In the genomic region with DNA sequence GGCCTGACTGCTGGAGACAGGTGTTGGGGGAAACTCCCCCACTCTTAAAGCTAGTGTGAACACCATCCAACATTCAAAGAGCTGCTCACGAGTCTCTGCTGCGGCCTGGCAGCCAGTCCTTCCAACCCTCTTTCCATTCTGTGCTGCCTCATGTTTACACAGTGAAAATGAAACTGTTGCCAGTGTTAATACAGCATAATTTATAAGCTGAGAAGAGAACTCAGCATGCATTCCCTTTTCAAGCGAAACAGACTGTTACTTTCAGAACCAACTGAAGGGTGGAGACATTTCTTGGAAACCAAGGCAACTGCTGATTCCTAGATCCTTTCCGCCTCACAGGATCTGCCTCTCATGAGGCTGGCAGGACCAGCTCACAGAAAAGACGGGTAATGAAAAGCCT, we compare ENCODE assay signal across 15 cellular contexts.
A peak's percentile ranks its signal among the peaks of the same experiment; 100 is the strongest.
DNase-seq lines count a peak whose midpoint lies in the region; ATAC-seq and TF ChIP-seq lines count a peak whose summit lies in the region.
"Had no signal": no experiment of that assay in that cellular context is flagged by ENCODE, and none has a peak within 500 bp of the region (broad histone marks: within the 10 kb centered on the region; RNA-seq: fewer than 3 reads in every experiment).

No MANE protein-coding gene starts in this region.

- H3K27ac ChIP-seq in esophagus (ENCODE audit: low read depth in 2 of 2, low read length in 1 of 2) (peak overlapping the region; percentile 26 to 52), prostate gland (peak overlapping the region; percentile 32 to 45), Karpas-422 (ENCODE audit: low read length) (no peak overlapping the region)
- H3K27ac ChIP-seq: BLaER1 had no signal

- H3K79me2 ChIP-seq in Karpas-422 (ENCODE audit: low read length), result no peaks in the 10 kb centered on the region

- no peak for ATAC-seq in GM18511 (IDR thresholded peaks at IDR 0.05; ENCODE audit: unreplicated experiment)
- no peak for ATAC-seq in GM21526 (IDR thresholded peaks at IDR 0.05; ENCODE audit: low FRiP score, unreplicated experiment)
- ATAC-seq: GM23338; stimulated activated memory B cell treated with anti-CD40 and anti-IgM and Interleukin-4, amounts not matched to agents 10 μg/mL and 1 μg/mL and 100 μg/mL, for 72 hours had no signal

- H3K9ac ChIP-seq in Karpas-422 (ENCODE audit: low read length), result no peak overlapping the region
- H3K9ac ChIP-seq: BLaER1 had no signal

- H3K4me1 ChIP-seq in esophagus (ENCODE audit: control insufficient read depth in 2 of 2, insufficient read depth in 2 of 2, low read length in 1 of 2) (no peaks in the 10 kb centered on the region), prostate gland (replicated peaks) (no peaks in the 10 kb centered on the region), Karpas-422 (ENCODE audit: low read length) (no peaks in the 10 kb centered on the region)
- H3K4me1 ChIP-seq: BLaER1 had no signal

- TF ChIP-seq POLR2A in prostate gland (IDR thresholded peaks at IDR 0.05), result no peak

- H3K9me3 ChIP-seq in esophagus (ENCODE audit: control insufficient read depth in 2 of 2, insufficient read depth in 1 of 2, low read depth in 1 of 2, low read length in 1 of 2), result no peaks in the 10 kb centered on the region
- H3K9me3 ChIP-seq in prostate gland, result no peaks in the 10 kb centered on the region
- no peaks in the 10 kb centered on the region for H3K9me3 ChIP-seq in Karpas-422 (ENCODE audit: low read length)
- H3K9me3 ChIP-seq: BLaER1 had no signal

- intact Hi-C loops in prostate gland (cut with DNase I), result loop anchor here (10.0 kb wide), 1 partner anchor 279 kb away; no protein-coding TSS in a partner anchor

- no peaks in the 10 kb centered on the region for H4K20me1 ChIP-seq in Karpas-422 (ENCODE audit: insufficient read depth, low read depth, low read length)
- H4K20me1 ChIP-seq: BLaER1 had no signal

- H3K36me3 ChIP-seq in esophagus (ENCODE audit: control insufficient read depth in 2 of 2, insufficient read depth in 2 of 2, low read length in 1 of 2), result no peaks in the 10 kb centered on the region
- no peaks in the 10 kb centered on the region for H3K36me3 ChIP-seq in prostate gland
- H3K36me3 ChIP-seq in Karpas-422 (ENCODE audit: insufficient read depth, low read length), result no peaks in the 10 kb centered on the region
- H3K36me3 ChIP-seq: BLaER1 had no signal

- H2AFZ ChIP-seq in Karpas-422 (ENCODE audit: low read length), result no peak overlapping the region
- H2AFZ ChIP-seq: GM23338 had no signal

- H3K27me3 ChIP-seq in esophagus (ENCODE audit: control insufficient read depth in 1 of 2, insufficient read depth in 2 of 2, low read length in 2 of 2), result no peaks in the 10 kb centered on the region
- no peaks in the 10 kb centered on the region for H3K27me3 ChIP-seq in prostate gland (replicated peaks; ENCODE audit: insufficient read depth)
- no peaks in the 10 kb centered on the region for H3K27me3 ChIP-seq in Karpas-422 (ENCODE audit: low read length)
- H3K27me3 ChIP-seq: BLaER1 had no signal

- WGBS in esophagus, 2 donors, result 19 to 30% methylated on average over 5 of the region's 5 CpGs
- 8% methylated on average over 5 of the region's 5 CpGs for WGBS in prostate gland

- peak; percentile 13 for DNase-seq in Daoy (ENCODE audit: low read depth)
- DNase-seq in NCI-H345 treated with DMSO at 0.1 percent for 48 hours (lab: John Stamatoyannopoulos, UW; ENCODE audit: unreplicated experiment), result peak; percentile 70
- DNase-seq in prostate gland (ENCODE audit: low spot score), result peak; percentile 53
- DNase-seq in Karpas-422, result no peak
- DNase-seq in stimulated activated CD4-positive, alpha-beta T cell treated with anti-CD3 and anti-CD28 coated beads, Interleukin-4, amount 100 ng/mL, for 4 hours, result no peak
- DNase-seq: effector CD4-positive, alpha-beta T cell; immature natural killer cell; NCI-H524 treated with DMSO at 0.1 percent for 48 hours had no signal

- H3K4me3 ChIP-seq in esophagus (ENCODE audit: low read depth in 1 of 2, low read length in 2 of 2) (no peak overlapping the region), prostate gland (no peak overlapping the region), Karpas-422 (ENCODE audit: low read length) (no peak overlapping the region)
- H3K4me3 ChIP-seq: BLaER1, GM23338, skin epidermis had no signal

- no peaks in the 10 kb centered on the region for H3K9me2 ChIP-seq in Karpas-422 (replicated peaks; ENCODE audit: insufficient read depth, low read length)

- no peak for TF ChIP-seq CTCF in prostate gland (IDR thresholded peaks at IDR 0.05)

- no peak overlapping the region for H3K4me2 ChIP-seq in Karpas-422 (ENCODE audit: low read depth, low read length, poor library complexity, severe bottlenecking)
- H3K4me2 ChIP-seq: BLaER1, GM23338 had no signal

Comparison
In these comparisons a context has a peak if more than half of its experiments do, and no peak if none do; other contexts are left out.
1. DNase-seq: peak in Daoy (single experiment), NCI-H345 treated with DMSO at 0.1 percent for 48 hours (single experiment) and prostate gland (single experiment); none in Karpas-422 (single experiment) and stimulated activated CD4-positive, alpha-beta T cell treated with anti-CD3 and anti-CD28 coated beads, Interleukin-4, amount 100 ng/mL, for 4 hours (0 of 2).